ENCODE assay signal across 7 cellular contexts in the genomic region with DNA sequence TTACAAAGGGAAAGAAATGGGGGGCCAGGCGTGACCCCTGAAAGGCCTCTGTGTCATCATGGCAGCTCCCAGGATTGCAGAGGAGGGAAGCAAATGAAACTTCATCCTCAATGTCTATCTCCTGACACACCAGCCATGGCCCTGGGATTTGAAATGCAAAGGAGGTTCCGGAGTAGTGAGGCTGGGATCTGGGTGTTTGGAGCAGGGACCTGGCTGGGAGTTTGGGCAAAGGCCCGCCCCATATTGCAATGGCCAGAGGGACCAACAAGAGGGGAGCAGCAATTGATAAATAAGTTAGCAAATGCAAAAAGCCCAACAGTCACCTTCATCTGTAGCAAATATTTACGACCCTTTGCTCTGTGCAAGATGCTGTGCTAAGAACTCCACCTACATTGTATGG.
"Had no signal": no experiment of that assay in that cellular context is flagged by ENCODE, and none has a peak within 500 bp of the region (broad histone marks: within the 10 kb centered on the region; RNA-seq: fewer than 3 reads in every experiment).

No MANE protein-coding gene starts in this region.

- H3K4me3 ChIP-seq: GM23248 had no signal

- ATAC-seq: HepG2 had no signal

- DNase-seq: GM23248, GOT3, H9, HCEC 1CT had no signal

- H3K9ac ChIP-seq: GM23248 had no signal

- FAIRE-seq: HepG2 had no signal

- H3K27ac Mint-ChIP-seq: IgD-negative memory B cell had no signal

- H3K4me1 Mint-ChIP-seq: H9, IgD-negative memory B cell had no signal

- H2AFZ ChIP-seq: GM23248 had no signal

- H3K4me3 Mint-ChIP-seq: H9, IgD-negative memory B cell had no signal

- H3K27ac ChIP-seq: GM23248, HL-60 had no signal
